ENCODE assay signal across 19 cellular contexts in the genomic region with DNA sequence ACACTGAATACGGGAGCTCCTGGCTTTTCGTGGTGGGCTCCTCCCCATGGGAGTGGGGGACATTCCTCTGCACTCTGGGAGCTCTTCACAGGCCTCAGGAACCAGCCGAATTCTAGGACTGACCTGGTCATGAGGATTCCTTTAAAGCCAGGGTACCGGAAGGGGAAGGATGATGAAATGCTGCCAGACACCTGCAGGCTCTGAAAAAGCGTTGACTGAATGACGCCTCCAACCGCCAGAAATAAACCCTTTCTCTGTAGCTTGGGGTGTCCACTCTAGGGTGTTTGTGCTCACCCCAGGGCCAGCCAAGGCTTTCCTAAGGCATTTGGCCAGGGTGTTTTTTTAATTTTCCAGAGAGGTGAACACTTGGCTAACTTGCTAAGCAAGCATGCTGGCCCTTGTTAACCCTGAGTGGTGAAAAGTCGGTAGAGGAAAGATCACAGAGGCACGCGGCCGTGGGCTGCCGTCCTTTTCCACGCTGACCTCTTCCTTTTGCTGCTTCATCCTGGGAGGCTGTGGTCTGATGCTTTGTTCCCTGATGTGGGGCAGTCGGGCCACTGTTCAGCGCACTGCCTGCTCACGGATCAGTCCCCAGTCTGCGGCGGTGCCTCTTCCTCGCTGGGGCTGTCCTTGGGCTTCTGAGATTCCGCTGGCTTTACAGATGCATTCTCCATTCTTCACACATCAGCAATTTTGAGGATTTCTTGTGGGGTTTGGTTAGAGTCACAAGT. TPM values are rescaled to one million over a fixed set of nuclear protein-coding genes. Genes with fewer than 3 reads are reported as not detected.
A peak's percentile ranks its signal among the peaks of the same experiment; 100 is the strongest.
DNase-seq lines count a peak whose midpoint lies in the region; ATAC-seq and TF ChIP-seq lines count a peak whose summit lies in the region.
"Had no signal": no experiment of that assay in that cellular context is flagged by ENCODE, and none has a peak within 500 bp of the region (broad histone marks: within the 10 kb centered on the region; RNA-seq: fewer than 3 reads in every experiment).

No MANE protein-coding gene starts in this region.

- peaks cover 8% of the 10 kb centered on the region; the same call in 1 of the 2 replicates for H3K9me1 ChIP-seq in IMR-90 (ENCODE audit: insufficient read depth, low read length)

- H2AK5ac ChIP-seq in IMR-90 (ENCODE audit: low read depth, low read length) = no peak overlapping the region

- DNase-seq in IMR-90 (no peak), lower lobe of right lung (peak; percentile 36), NCI-H526 treated with DMSO at 0.1 percent for 48 hours (lab: John Stamatoyannopoulos, UW) (no peak), AG20443 (ENCODE audit: low spot score) (no peak), MV-4-11 (lab: John Stamatoyannopoulos, UW) (no peak)
- DNase-seq in activated CD4-positive, alpha-beta memory T cell treated with anti-CD3 and anti-CD28 coated beads, Interleukin-2, amount 10 ng/mL, durations not matched to agents 7 days and 5 days = no peak
- DNase-seq: activated CD8-positive, alpha-beta T cell treated with anti-CD3 and anti-CD28 coated beads for 36 hours; activated T-cell treated with anti-CD3 and anti-CD28 coated beads, Interleukin-2, amount 50 U/mL, for 4 hours; brain microvascular endothelial cell; foreskin melanocyte; mammary epithelial cell; MM.1S; naive thymus-derived CD4-positive, alpha-beta T cell; NCI-H1694 treated with DMSO at 0.1 percent for 48 hours; right lobe of liver had no signal

- no TSS peak for BruUV-seq in IMR-90 (replicated peaks; lab: Mats Ljungman, UMichigan)

- TF ChIP-seq RAD21 in IMR-90 (IDR thresholded peaks at IDR 0.05; ENCODE audit: low read length) = no peak

- no peak overlapping the region for H2AK9ac ChIP-seq in IMR-90 (replicated peaks; ENCODE audit: low read depth, low read length, poor library complexity)

- TF ChIP-seq CTCF in IMR-90 (conservative IDR thresholded peaks at IDR 0.05; ENCODE audit: low read depth, low read length) (no peak), brain (conservative IDR thresholded peaks at IDR 0.05) (no peak), lower lobe of right lung (IDR thresholded peaks at IDR 0.05) (no peak)

- peak overlapping the region in 1 of 5 experiments; percentile 48 for H3K4me3 Mint-ChIP-seq in brain
- H3K4me3 Mint-ChIP-seq in activated CD4-positive, alpha-beta memory T cell treated with anti-CD3 and anti-CD28 coated beads, Interleukin-2, amount 10 ng/mL, durations not matched to agents 7 days and 5 days = no peak overlapping the region
- H3K4me3 Mint-ChIP-seq: activated CD8-positive, alpha-beta T cell treated with anti-CD3 and anti-CD28 coated beads for 36 hours; activated naive CD4-positive, alpha-beta T cell treated with anti-CD3 and anti-CD28 coated beads, Interleukin-2, amount 50 U/mL, for 24 hours; activated T-cell treated with anti-CD3 and anti-CD28 coated beads, Interleukin-2, amount 50 U/mL, for 4 hours; naive thymus-derived CD4-positive, alpha-beta T cell; stimulated activated naive CD8-positive, alpha-beta T cell treated with anti-CD3 and anti-CD28 coated beads, Interleukin-15, Interleukin-2, amounts not matched to agents 100 ng/mL and 50 ng/mL, for 24 hours had no signal

- peaks cover 26% of the 10 kb centered on the region for H3K36me3 ChIP-seq in IMR-90 (ENCODE audit: control insufficient read depth, insufficient read depth, low read length)
- peaks cover 35% of the 10 kb centered on the region for H3K36me3 ChIP-seq in lower lobe of right lung
- peaks cover 41 to 62% (median 49%) of the 10 kb centered on the region in 3 donors for H3K36me3 ChIP-seq in skeletal muscle tissue (ENCODE audit: control insufficient read depth in 3 of 3, insufficient read depth in 3 of 3, low read length in 3 of 3)
- H3K36me3 ChIP-seq: brain microvascular endothelial cell had no signal

- H3K23ac ChIP-seq in IMR-90 (ENCODE audit: low read depth, low read length) = no peak overlapping the region

- H2BK20ac ChIP-seq in IMR-90 (ENCODE audit: low read depth, low read length) = no peak overlapping the region

- ATAC-seq in IMR-90 (ENCODE audit: low read depth) (no peak), lower lobe of right lung (peak; percentile 10 to 32)
- ATAC-seq: activated CD8-positive, alpha-beta T cell treated with anti-CD3 and anti-CD28 coated beads for 36 hours; activated T-cell treated with anti-CD3 and anti-CD28 coated beads, Interleukin-2, amount 50 U/mL, for 4 hours; naive thymus-derived CD4-positive, alpha-beta T cell; right lobe of liver had no signal

- H3K4me1 Mint-ChIP-seq in brain = peaks cover 53% of the 10 kb centered on the region
- no peaks in the 10 kb centered on the region for H3K4me1 Mint-ChIP-seq in activated CD4-positive, alpha-beta memory T cell treated with anti-CD3 and anti-CD28 coated beads, Interleukin-2, amount 10 ng/mL, durations not matched to agents 7 days and 5 days
- H3K4me1 Mint-ChIP-seq: activated naive CD4-positive, alpha-beta T cell treated with anti-CD3 and anti-CD28 coated beads, Interleukin-2, amount 50 U/mL, for 24 hours; naive thymus-derived CD4-positive, alpha-beta T cell had no signal

- H2BK5ac ChIP-seq in IMR-90 (ENCODE audit: low read depth, low read length, poor library complexity, severe bottlenecking) = no peak overlapping the region

- no peak overlapping the region for H3K4ac ChIP-seq in IMR-90 (ENCODE audit: low read depth, low read length)

- H3K27me3 ChIP-seq in IMR-90 (ENCODE audit: control insufficient read depth, insufficient read depth, low read length) = no peaks in the 10 kb centered on the region; the same call in 1 of the 2 replicates
- H3K27me3 ChIP-seq in lower lobe of right lung (ENCODE audit: low read depth) = no peaks in the 10 kb centered on the region
- no peaks in the 10 kb centered on the region for H3K27me3 ChIP-seq in skeletal muscle tissue (ENCODE audit: control insufficient read depth in 3 of 3, insufficient read depth in 3 of 3, low read length in 3 of 3)
- H3K27me3 ChIP-seq: brain microvascular endothelial cell, right lobe of liver had no signal

- no peak overlapping the region for H4K91ac ChIP-seq in IMR-90 (ENCODE audit: insufficient read depth, low read depth, low read length)

- no peaks in the 10 kb centered on the region for H3K27me3 Mint-ChIP-seq in brain
- H3K27me3 Mint-ChIP-seq in activated CD4-positive, alpha-beta memory T cell treated with anti-CD3 and anti-CD28 coated beads, Interleukin-2, amount 10 ng/mL, durations not matched to agents 7 days and 5 days = no peaks in the 10 kb centered on the region
- H3K27me3 Mint-ChIP-seq: activated CD8-positive, alpha-beta T cell treated with anti-CD3 and anti-CD28 coated beads for 36 hours; activated naive CD4-positive, alpha-beta T cell treated with anti-CD3 and anti-CD28 coated beads, Interleukin-2, amount 50 U/mL, for 24 hours; naive thymus-derived CD4-positive, alpha-beta T cell; stimulated activated naive CD8-positive, alpha-beta T cell treated with anti-CD3 and anti-CD28 coated beads, Interleukin-15, Interleukin-2, amounts not matched to agents 100 ng/mL and 50 ng/mL, for 24 hours had no signal

- in situ Hi-C loops in IMR-90 (cut with MboI; ENCODE audit: low sequenced_read_pairs) = no loop called here

- no peaks in the 10 kb centered on the region for H3K9me3 ChIP-seq in IMR-90 (ENCODE audit: control insufficient read depth, insufficient read depth, low read length)
- no peaks in the 10 kb centered on the region for H3K9me3 ChIP-seq in lower lobe of right lung
- no peaks in the 10 kb centered on the region for H3K9me3 ChIP-seq in skeletal muscle tissue (ENCODE audit: control insufficient read depth in 3 of 3, low read length in 3 of 3)
- H3K9me3 ChIP-seq: right lobe of liver had no signal

- intact Hi-C loops in IMR-90 (cut with micrococcal nuclease) = no loop called here
- intact Hi-C loops in lower lobe of right lung (cut with DNase I) = no loop called here

- peaks cover 12% of the 10 kb centered on the region for H3K36me3 Mint-ChIP-seq in brain
- H3K36me3 Mint-ChIP-seq in activated CD4-positive, alpha-beta memory T cell treated with anti-CD3 and anti-CD28 coated beads, Interleukin-2, amount 10 ng/mL, durations not matched to agents 7 days and 5 days (ENCODE audit: low read depth) = no peaks in the 10 kb centered on the region

- 80% methylated on average over 1 of the region's 20 CpGs; no CpG with 5 or more reads in 1 of the 2 experiments for WGBS in IMR-90 (ENCODE audit: extremely low coverage in 2 of 2, insufficient read length in 1 of 2), 2 experiments

- dilution Hi-C loops in IMR-90 (cut with HindIII; ENCODE audit: low sequenced_read_pairs, unreplicated experiment) = no loop called here

- H3K9ac ChIP-seq in IMR-90 (ENCODE audit: low read depth, low read length) (no peak overlapping the region), skeletal muscle tissue (ENCODE audit: low read depth in 1 of 3, low read length in 3 of 3) (peak overlapping the region; percentile 2 to 17 (median 15))

- no peak overlapping the region for H3K18ac ChIP-seq in IMR-90 (ENCODE audit: low read depth, low read length)

- TF ChIP-seq POLR2A in IMR-90 (IDR thresholded peaks at IDR 0.05; ENCODE audit: low read depth, low read length) = no peak

- no peaks in the 10 kb centered on the region for H3K79me1 ChIP-seq in IMR-90 (ENCODE audit: low read depth in 1 of 2, low read length in 2 of 2)

- no peak overlapping the region for H3K14ac ChIP-seq in IMR-90 (replicated peaks; ENCODE audit: low read depth, low read length)

- no peaks in the 10 kb centered on the region for H4K20me1 ChIP-seq in IMR-90 (ENCODE audit: insufficient read depth, low read length)

- POLR2A ChIA-PET in IMR-90 (lab: Charles Lee; ENCODE audit: unreplicated experiment) = no interaction called here
- POLR2A ChIA-PET in activated CD4-positive, alpha-beta memory T cell treated with anti-CD3 and anti-CD28 coated beads, Interleukin-2, amount 10 ng/mL, durations not matched to agents 7 days and 5 days (lab: Charles Lee) = no interaction called here

- H3K4me2 ChIP-seq in IMR-90 (ENCODE audit: low read depth, low read length) = no peak overlapping the region

- no peak overlapping the region for H2BK120ac ChIP-seq in IMR-90 (ENCODE audit: low read depth, low read length)

- H3K4me3 ChIP-seq in IMR-90 (ENCODE audit: insufficient read depth, low read depth, low read length) (no peak overlapping the region), lower lobe of right lung (no peak overlapping the region), skeletal muscle tissue (ENCODE audit: low read length in 3 of 3) (no peak overlapping the region)
- H3K4me3 ChIP-seq: right lobe of liver had no signal

- CTCF ChIA-PET in IMR-90 (lab: Yijun Ruan, JAX) = no interaction called here
- CTCF ChIA-PET in activated CD4-positive, alpha-beta memory T cell treated with anti-CD3 and anti-CD28 coated beads, Interleukin-2, amount 10 ng/mL, durations not matched to agents 7 days and 5 days (lab: Charles Lee) = interaction anchor here (1.7 kb wide), 1 partner anchor 75 kb away, joined by 5 read pairs; no protein-coding TSS in a partner anchor

- H3K27ac ChIP-seq in IMR-90 (ENCODE audit: insufficient read depth, low read length) (no peak overlapping the region), lower lobe of right lung (peak overlapping the region; percentile 65), skeletal muscle tissue (ENCODE audit: low read depth, low read length) (peak overlapping the region; percentile 58)
- H3K27ac ChIP-seq: brain microvascular endothelial cell had no signal

- H2BK15ac ChIP-seq in IMR-90 (ENCODE audit: low read depth, low read length) = no peak overlapping the region

- peak overlapping the region; percentile 38 to 95 (median 72) for H3K27ac Mint-ChIP-seq in brain
- no peak overlapping the region for H3K27ac Mint-ChIP-seq in activated CD4-positive, alpha-beta memory T cell treated with anti-CD3 and anti-CD28 coated beads, Interleukin-2, amount 10 ng/mL, durations not matched to agents 7 days and 5 days
- H3K27ac Mint-ChIP-seq: activated CD8-positive, alpha-beta T cell treated with anti-CD3 and anti-CD28 coated beads for 36 hours; activated naive CD4-positive, alpha-beta T cell treated with anti-CD3 and anti-CD28 coated beads, Interleukin-2, amount 50 U/mL, for 24 hours; stimulated activated naive CD8-positive, alpha-beta T cell treated with anti-CD3 and anti-CD28 coated beads, Interleukin-15, Interleukin-2, amounts not matched to agents 100 ng/mL and 50 ng/mL, for 24 hours had no signal

- H3K9me3 Mint-ChIP-seq in brain = no peaks in the 10 kb centered on the region
- H3K9me3 Mint-ChIP-seq in activated CD4-positive, alpha-beta memory T cell treated with anti-CD3 and anti-CD28 coated beads, Interleukin-2, amount 10 ng/mL, durations not matched to agents 7 days and 5 days = no peaks in the 10 kb centered on the region
- H3K9me3 Mint-ChIP-seq: activated CD8-positive, alpha-beta T cell treated with anti-CD3 and anti-CD28 coated beads for 36 hours; activated naive CD4-positive, alpha-beta T cell treated with anti-CD3 and anti-CD28 coated beads, Interleukin-2, amount 50 U/mL, for 24 hours; activated T-cell treated with anti-CD3 and anti-CD28 coated beads, Interleukin-2, amount 50 U/mL, for 4 hours; stimulated activated naive CD8-positive, alpha-beta T cell treated with anti-CD3 and anti-CD28 coated beads, Interleukin-15, Interleukin-2, amounts not matched to agents 100 ng/mL and 50 ng/mL, for 24 hours had no signal

- no peak overlapping the region for H3K56ac ChIP-seq in IMR-90 (ENCODE audit: extremely low read depth, insufficient read depth, low read length)

- H3K4me1 ChIP-seq in IMR-90 (ENCODE audit: control insufficient read depth, insufficient read depth, low read length) = peaks cover 21% of the 10 kb centered on the region
- peaks cover 63% of the 10 kb centered on the region for H3K4me1 ChIP-seq in lower lobe of right lung
- peaks cover 16 to 49% (median 45%) of the 10 kb centered on the region in 3 donors for H3K4me1 ChIP-seq in skeletal muscle tissue (ENCODE audit: control insufficient read depth in 3 of 3, insufficient read depth in 3 of 3, low read length in 3 of 3)

- no peak overlapping the region for H4K5ac ChIP-seq in IMR-90 (ENCODE audit: low read depth, low read length)

- H2AFZ ChIP-seq in IMR-90 (replicated peaks; ENCODE audit: low read length, poor library complexity) = peak overlapping the region; percentile 29

- no peak overlapping the region for H4K8ac ChIP-seq in IMR-90 (ENCODE audit: low read depth in 2 of 2, low read length in 2 of 2)

RNA-seq across cellular contexts. Expression of gene IMPA2, which starts 32.0 kb away (rescaled TPM):
- 4.7 and 5.4 TPM in 2 replicates for total RNA-seq in IMR-90 (2012; rRNA removed)
- 4.7 and 5.5 TPM in 2 replicates for polyA plus RNA-seq in IMR-90 (2012; rRNA removed)
- polyA plus RNA-seq in IMR-90 (2012; cell fraction: cytosol; rRNA removed) = 8.4 and 12.8 TPM in 2 replicates
- polyA plus RNA-seq in IMR-90 (2012; cell fraction: nucleus; rRNA removed; ENCODE audit: low replicate concordance) = 24.6 and 26.9 TPM in 2 replicates
- polyA plus RNA-seq in brain (ENCODE audit: insufficient read depth, low read depth, low replicate concordance) = 27.8 TPM
- 54.2 TPM for total RNA-seq in lower lobe of right lung
- total RNA-seq in skeletal muscle tissue = 33.9 TPM
- total RNA-seq in activated CD4-positive, alpha-beta memory T cell treated with anti-CD3 and anti-CD28 coated beads, Interleukin-2, amount 10 ng/mL, durations not matched to agents 7 days and 5 days = 10 to 100 TPM; 12.6 to 15.4 TPM
